ENCODE assay signal across 16 cellular contexts in the genomic region with DNA sequence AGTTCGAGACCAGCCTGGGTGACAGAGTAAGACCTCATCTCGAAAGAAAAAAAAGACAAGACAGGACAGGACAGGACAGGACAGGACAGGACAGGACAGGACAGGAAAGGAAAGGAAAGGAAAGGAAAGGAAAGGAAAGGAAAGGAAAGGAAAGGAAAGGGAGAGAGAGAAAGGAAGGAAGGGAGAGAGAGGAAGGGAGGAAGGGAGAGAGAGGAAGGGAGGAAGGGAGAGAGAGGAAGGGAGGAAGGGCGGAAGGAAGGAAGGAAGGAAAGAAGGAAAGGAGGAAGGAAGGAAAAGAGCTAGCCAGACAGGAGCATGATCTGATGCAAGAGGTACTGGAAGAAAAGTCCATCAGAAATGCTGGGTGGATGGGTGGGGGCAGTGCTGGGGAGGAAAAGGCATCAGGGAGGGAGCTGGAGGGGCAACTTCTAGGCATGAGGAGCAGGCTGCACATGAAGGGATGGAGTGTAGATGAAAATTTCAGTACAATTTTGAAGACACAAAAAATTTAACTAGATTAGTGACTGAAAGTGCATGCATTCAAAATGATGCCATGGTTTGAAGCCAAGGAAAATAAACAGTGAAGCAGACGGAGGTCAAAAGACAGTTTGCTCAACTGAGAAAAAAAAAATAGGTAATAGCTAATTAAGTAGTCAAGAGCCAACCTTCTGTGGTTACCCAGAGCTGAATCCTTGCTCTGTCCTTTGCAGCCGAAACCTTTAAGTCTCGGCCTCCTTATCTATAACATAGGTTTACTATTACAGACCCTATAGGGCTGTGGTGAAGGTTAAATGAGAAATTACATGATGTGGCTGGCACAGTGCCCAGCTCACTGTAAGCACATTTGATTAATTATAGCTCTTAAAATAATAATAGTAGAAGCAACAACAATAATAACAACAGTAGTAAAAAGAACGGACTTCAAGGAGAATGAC. TPM values are rescaled to one million over a fixed set of nuclear protein-coding genes. Genes with fewer than 3 reads are reported as not detected.
DNase-seq lines count a peak whose midpoint lies in the region; ATAC-seq and TF ChIP-seq lines count a peak whose summit lies in the region.
"Had no signal": no experiment of that assay in that cellular context is flagged by ENCODE, and none has a peak within 500 bp of the region (broad histone marks: within the 10 kb centered on the region; RNA-seq: fewer than 3 reads in every experiment).

No MANE protein-coding gene starts in this region.

- ATAC-seq in right lobe of liver (peak; percentile 75 to 95 (median 88)), GM19467 (IDR thresholded peaks at IDR 0.05; ENCODE audit: unreplicated experiment) (no peak)

- peaks cover 31% of the 10 kb centered on the region for H3K36me3 Mint-ChIP-seq in endodermal cell (ENCODE audit: low read depth)

- peaks cover 62% of the 10 kb centered on the region for H3K4me1 ChIP-seq in Loucy (ENCODE audit: insufficient read depth, low read length, poor library complexity, severe bottlenecking)
- no peaks in the 10 kb centered on the region for H3K4me1 ChIP-seq in endodermal cell (ENCODE audit: control insufficient read depth, insufficient read depth, low read length)
- peaks cover 0 to 9% (median 4%) of the 10 kb centered on the region in 4 donors for H3K4me1 ChIP-seq in right lobe of liver

- H3K9me3 Mint-ChIP-seq in endodermal cell, result no peaks in the 10 kb centered on the region

- peaks cover 20% of the 10 kb centered on the region for H3K4me1 Mint-ChIP-seq in endodermal cell

- H2AFZ ChIP-seq in Loucy (ENCODE audit: low read length), result no peak overlapping the region
- H2AFZ ChIP-seq: hepatocyte had no signal

- peak overlapping the region; percentile 8 for H3K4me2 ChIP-seq in Loucy (ENCODE audit: low read depth, low read length, poor library complexity, severe bottlenecking)
- H3K4me2 ChIP-seq: hepatocyte had no signal

- WGBS in endodermal cell (ENCODE audit: insufficient coverage in 1 of 2, insufficient read length in 1 of 2), 2 experiments, result 89 to 93% methylated on average over 5 to 7 of the region's 7 CpGs
- 57% methylated on average over 7 of the region's 7 CpGs for WGBS in right lobe of liver (ENCODE audit: insufficient coverage, low coverage, low lambda C conversion rate, missing lambda C conversion rate)

- in situ Hi-C loops in Caki2 (cut with HindIII; ENCODE audit: low pct_unique_long_range_greater_than_20kb, low sequenced_read_pairs), result no loop called here
- in situ Hi-C loops in G401 (cut with HindIII; ENCODE audit: low sequenced_read_pairs), result no loop called here

- H3K27me3 ChIP-seq in Loucy (ENCODE audit: insufficient read depth, low read length, poor library complexity, severe bottlenecking) (no peaks in the 10 kb centered on the region), endodermal cell (ENCODE audit: control insufficient read depth, insufficient read depth, low read length, poor library complexity, severe bottlenecking) (no peaks in the 10 kb centered on the region), right lobe of liver (no peaks in the 10 kb centered on the region)
- H3K27me3 ChIP-seq: hepatocyte, stomach had no signal

- no peak overlapping the region for H3K4me3 Mint-ChIP-seq in endodermal cell
- H3K4me3 Mint-ChIP-seq: activated naive CD8-positive, alpha-beta T cell had no signal

- no peaks in the 10 kb centered on the region for H3K9me2 ChIP-seq in Loucy (replicated peaks; ENCODE audit: low read depth, low read length)

- H3K9me3 ChIP-seq in Loucy (ENCODE audit: insufficient read depth, low read depth, low read length) (no peaks in the 10 kb centered on the region), endodermal cell (ENCODE audit: control insufficient read depth, low read length) (no peaks in the 10 kb centered on the region), right lobe of liver (no peaks in the 10 kb centered on the region)
- H3K9me3 ChIP-seq: stomach had no signal

- no peaks in the 10 kb centered on the region for H4K20me1 ChIP-seq in Loucy (ENCODE audit: insufficient read depth, low read length, poor library complexity, severe bottlenecking)

- TF ChIP-seq CTCF in Loucy (conservative IDR thresholded peaks at IDR 0.05; ENCODE audit: low read length) (no peak), endodermal cell (conservative IDR thresholded peaks at IDR 0.05) (no peak), right lobe of liver (IDR thresholded peaks at IDR 0.05) (no peak)

- H3K27ac ChIP-seq in endodermal cell (ENCODE audit: low read depth, low read length) (no peak overlapping the region), right lobe of liver (no peak overlapping the region)

- intact Hi-C loops in right lobe of liver (cut with DNase I), result no loop called here

- DNase-seq in Caki2 (ENCODE audit: low read depth) (peak; percentile 64), endodermal cell (no peak), right lobe of liver (no peak), G401 (ENCODE audit: low spot score) (no peak), RPMI8226 (no peak), NCI-H524 (lab: John Stamatoyannopoulos, UW) (no peak)
- DNase-seq: Karpas-422; NCI-H2227 treated with DMSO at 0.1 percent for 48 hours; posterior cingulate gyrus; stimulated activated CD4-positive, alpha-beta T cell treated with anti-CD3 and anti-CD28 coated beads, Interleukin-4, amount 100 ng/mL, for 4 hours; stomach; T-helper 9 cell had no signal

- H3K9ac ChIP-seq in Loucy (ENCODE audit: low read depth, low read length, poor library complexity, severe bottlenecking) (peak overlapping the region; percentile 10), endodermal cell (ENCODE audit: extremely low read depth, low read length, poor library complexity, severe bottlenecking) (no peak overlapping the region)

- TF ChIP-seq POLR2A in right lobe of liver (IDR thresholded peaks at IDR 0.05), result no peak

- H3K79me2 ChIP-seq in Loucy (ENCODE audit: insufficient read depth, low read length), result peaks cover 48% of the 10 kb centered on the region

- H3K27me3 Mint-ChIP-seq in endodermal cell (ENCODE audit: insufficient read depth), result no peaks in the 10 kb centered on the region
- H3K27me3 Mint-ChIP-seq: activated naive CD8-positive, alpha-beta T cell had no signal

- peak overlapping the region; percentile 6 for H3K27ac Mint-ChIP-seq in endodermal cell
- H3K27ac Mint-ChIP-seq: activated naive CD8-positive, alpha-beta T cell had no signal

- H3K36me3 ChIP-seq in Loucy (ENCODE audit: insufficient read depth, low read length), result peaks cover 41% of the 10 kb centered on the region
- peaks cover 48% of the 10 kb centered on the region for H3K36me3 ChIP-seq in endodermal cell (ENCODE audit: control insufficient read depth, insufficient read depth, low read length)
- no peaks in the 10 kb centered on the region for H3K36me3 ChIP-seq in right lobe of liver
- H3K36me3 ChIP-seq: stomach had no signal

- H3K4me3 ChIP-seq in Loucy (ENCODE audit: low read length, poor library complexity, severe bottlenecking) (no peak overlapping the region), endodermal cell (ENCODE audit: low read length) (no peak overlapping the region), right lobe of liver (no peak overlapping the region)
- H3K4me3 ChIP-seq: hepatocyte, stomach had no signal

- peaks cover 13% of the 10 kb centered on the region for H3F3A ChIP-seq in Loucy (ENCODE audit: low read depth)

RNA-seq across cellular contexts. Expression of a gene that starts 59.9 kb away (rescaled TPM):
- total RNA-seq in Caki2 (2014; rRNA removed; shearing (Covaris generic); ENCODE audit: low replicate concordance), result 1.8 and 4.6 TPM in 2 replicates
- total RNA-seq in endodermal cell (10 to 100 TPM; 33.0 to 34.9 TPM), right lobe of liver (1 to 10 TPM in 1 of 6 experiments, under 1 TPM in 5; 0.28 to 1.6 (median 0.68) TPM)
- polyA plus RNA-seq in endodermal cell (2013, experiment 1 of 2), result 22.4 TPM
- 21.8 TPM for polyA plus RNA-seq in endodermal cell (2013, experiment 2 of 2)
- total RNA-seq in G401 (2014; rRNA removed; shearing (Covaris generic)), result 2.1 and 5.8 TPM in 2 replicates
